Comparison of ENCODE assay signal across 8 cellular contexts in the genomic region with DNA sequence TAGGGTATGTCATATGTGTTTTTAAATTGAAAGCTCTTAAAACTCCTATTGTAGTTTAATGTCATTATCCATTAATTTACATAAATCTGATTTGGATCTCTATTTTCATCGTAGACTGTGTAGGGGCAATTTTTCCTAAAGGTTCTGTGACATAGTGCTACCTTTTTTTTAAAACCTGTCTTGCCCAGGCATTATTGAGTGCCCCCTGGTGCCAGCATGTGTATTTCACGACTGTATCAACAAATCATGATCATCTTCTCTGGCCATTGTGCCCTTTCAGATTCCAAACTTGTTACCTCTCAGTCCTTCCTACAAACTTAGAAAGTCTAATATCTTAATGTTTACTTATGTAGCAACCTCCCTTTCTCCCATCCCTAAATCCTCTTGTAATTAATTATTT.
A peak's percentile ranks its signal among the peaks of the same experiment; 100 is the strongest.
DNase-seq lines count a peak whose midpoint lies in the region; ATAC-seq and TF ChIP-seq lines count a peak whose summit lies in the region.

No MANE protein-coding gene starts in this region.

- dilution Hi-C loops in IMR-90 (cut with HindIII; ENCODE audit: low sequenced_read_pairs, unreplicated experiment) = no loop called here

- peak; percentile 30 for TF ChIP-seq CTCF in Calu3 (IDR thresholded peaks at IDR 0.05; ENCODE audit: unreplicated experiment)
- TF ChIP-seq CTCF in IMR-90 (conservative IDR thresholded peaks at IDR 0.05; ENCODE audit: low read depth, low read length) = peak; percentile 36
- peak; percentile 17 for TF ChIP-seq CTCF in lower lobe of right lung (IDR thresholded peaks at IDR 0.05)

- H4K8ac ChIP-seq in IMR-90 (ENCODE audit: low read depth in 2 of 2, low read length in 2 of 2) = no peak overlapping the region

- no peak overlapping the region for H3K9ac ChIP-seq in IMR-90 (ENCODE audit: low read depth, low read length)

- CTCF ChIA-PET in Calu3 (lab: Charles Lee) (interaction anchor here (0.7 kb wide), 1 partner anchor 480 kb away, joined by 4 read pairs; no protein-coding TSS in a partner anchor), IMR-90 (lab: Yijun Ruan, JAX) (no interaction called here)
- CTCF ChIA-PET in activated CD8-positive, alpha-beta T cell treated with anti-CD3 and anti-CD28 coated beads, Interleukin-2, amount 10 ng/mL, durations not matched to agents 7 days and 5 days (lab: Charles Lee) = interaction anchor here (0.8 to 1.4 kb wide), 4 partner anchors 12 to 513 kb away, joined by 3 to 7 read pairs (median 4); no protein-coding TSS in a partner anchor

- H4K91ac ChIP-seq in IMR-90 (ENCODE audit: insufficient read depth, low read depth, low read length) = no peak overlapping the region

- no peak overlapping the region for H3K14ac ChIP-seq in IMR-90 (replicated peaks; ENCODE audit: low read depth, low read length)

- H4K5ac ChIP-seq in IMR-90 (ENCODE audit: low read depth, low read length) = no peak overlapping the region

- peaks cover 17% of the 10 kb centered on the region for H3K36me3 ChIP-seq in IMR-90 (ENCODE audit: control insufficient read depth, insufficient read depth, low read length)
- peaks cover 75% of the 10 kb centered on the region for H3K36me3 ChIP-seq in lower lobe of right lung

- peak; percentile 37 for TF ChIP-seq RAD21 in IMR-90 (IDR thresholded peaks at IDR 0.05; ENCODE audit: low read length)

- H3K27ac Mint-ChIP-seq in Calu3 (ENCODE audit: unreplicated experiment) = no peak overlapping the region
- no peak overlapping the region for H3K27ac Mint-ChIP-seq in activated CD8-positive, alpha-beta T cell treated with anti-CD3 and anti-CD28 coated beads, Interleukin-2, amount 10 ng/mL, durations not matched to agents 7 days and 5 days

- peak; percentile 47 for DNase-seq in Calu3
- DNase-seq in IMR-90 = peak; percentile 28
- DNase-seq in activated CD8-positive, alpha-beta T cell treated with anti-CD3 and anti-CD28 coated beads, Interleukin-2, amount 10 ng/mL, durations not matched to agents 7 days and 5 days = peak; percentile 34
- DNase-seq in lower lobe of right lung = no peak
- DNase-seq in posterior vena cava (ENCODE audit: low spot score) = no peak
- no peak for DNase-seq in substantia nigra (lab: John Stamatoyannopoulos, UW)

- H2AFZ ChIP-seq in IMR-90 (replicated peaks; ENCODE audit: low read length, poor library complexity) = no peak overlapping the region

- no peaks in the 10 kb centered on the region for H3K4me1 Mint-ChIP-seq in Calu3 (ENCODE audit: low read depth, unreplicated experiment)
- H3K4me1 Mint-ChIP-seq in activated CD8-positive, alpha-beta T cell treated with anti-CD3 and anti-CD28 coated beads, Interleukin-2, amount 10 ng/mL, durations not matched to agents 7 days and 5 days (ENCODE audit: low read depth) = no peaks in the 10 kb centered on the region

- H3K9me1 ChIP-seq in IMR-90 (ENCODE audit: insufficient read depth, low read length) = 0 out of 2 replicates have a peak, but pooled peaks cover 2% of the 10 kb centered on the region

- peaks cover 18% of the 10 kb centered on the region for H3K36me3 Mint-ChIP-seq in Calu3 (ENCODE audit: insufficient read depth, unreplicated experiment)
- H3K36me3 Mint-ChIP-seq in activated CD8-positive, alpha-beta T cell treated with anti-CD3 and anti-CD28 coated beads, Interleukin-2, amount 10 ng/mL, durations not matched to agents 7 days and 5 days (ENCODE audit: low read depth) = peaks cover 26% of the 10 kb centered on the region

- no peak overlapping the region for H2AK9ac ChIP-seq in IMR-90 (replicated peaks; ENCODE audit: low read depth, low read length, poor library complexity)

- intact Hi-C loops in Calu3 (cut with micrococcal nuclease; ENCODE audit: unreplicated experiment) = no loop called here
- intact Hi-C loops in IMR-90 (cut with micrococcal nuclease) = no loop called here
- intact Hi-C loops in lower lobe of right lung (cut with DNase I) = no loop called here
- intact Hi-C loops in posterior vena cava (cut with DNase I) = no loop called here

- H2BK20ac ChIP-seq in IMR-90 (ENCODE audit: low read depth, low read length) = no peak overlapping the region

- ATAC-seq in IMR-90 (ENCODE audit: low read depth) = peak; percentile 40; the same call in 1 of the 2 replicates
- ATAC-seq in activated CD8-positive, alpha-beta T cell treated with anti-CD3 and anti-CD28 coated beads, Interleukin-2, amount 10 ng/mL, durations not matched to agents 7 days and 5 days = no peak
- ATAC-seq in lower lobe of right lung = no peak
- no peak for ATAC-seq in GM18861 (IDR thresholded peaks at IDR 0.05; ENCODE audit: unreplicated experiment)
- ATAC-seq in HG02588 (IDR thresholded peaks at IDR 0.05; ENCODE audit: unreplicated experiment) = no peak

- H3K4ac ChIP-seq in IMR-90 (ENCODE audit: low read depth, low read length) = no peak overlapping the region

- H4K20me1 ChIP-seq in IMR-90 (ENCODE audit: insufficient read depth, low read length) = no peaks in the 10 kb centered on the region

- no peaks in the 10 kb centered on the region for H3K9me3 Mint-ChIP-seq in Calu3 (ENCODE audit: low read depth, unreplicated experiment)
- no peaks in the 10 kb centered on the region for H3K9me3 Mint-ChIP-seq in activated CD8-positive, alpha-beta T cell treated with anti-CD3 and anti-CD28 coated beads, Interleukin-2, amount 10 ng/mL, durations not matched to agents 7 days and 5 days (ENCODE audit: insufficient read depth)

- H3K18ac ChIP-seq in IMR-90 (ENCODE audit: low read depth, low read length) = no peak overlapping the region

- no peak overlapping the region for H3K56ac ChIP-seq in IMR-90 (ENCODE audit: extremely low read depth, insufficient read depth, low read length)

- no peak overlapping the region for H2BK15ac ChIP-seq in IMR-90 (ENCODE audit: low read depth, low read length)

- POLR2A ChIA-PET in IMR-90 (lab: Charles Lee; ENCODE audit: unreplicated experiment) = no interaction called here
- POLR2A ChIA-PET in activated CD8-positive, alpha-beta T cell treated with anti-CD3 and anti-CD28 coated beads, Interleukin-2, amount 10 ng/mL, durations not matched to agents 7 days and 5 days (lab: Charles Lee) = no interaction called here

- H3K4me3 ChIP-seq in IMR-90 (ENCODE audit: insufficient read depth, low read depth, low read length) (no peak overlapping the region), lower lobe of right lung (no peak overlapping the region)

- no peak overlapping the region for H2BK5ac ChIP-seq in IMR-90 (ENCODE audit: low read depth, low read length, poor library complexity, severe bottlenecking)

- no peak for TF ChIP-seq POLR2A in IMR-90 (IDR thresholded peaks at IDR 0.05; ENCODE audit: low read depth, low read length)

- BruUV-seq in Calu3 (replicated peaks; lab: Mats Ljungman, UMichigan) = no TSS peak
- BruUV-seq in IMR-90 (replicated peaks; lab: Mats Ljungman, UMichigan) = no TSS peak

- H2AK5ac ChIP-seq in IMR-90 (ENCODE audit: low read depth, low read length) = no peak overlapping the region

- H3K9me3 ChIP-seq in IMR-90 (ENCODE audit: control insufficient read depth, insufficient read depth, low read length) (no peaks in the 10 kb centered on the region), lower lobe of right lung (no peaks in the 10 kb centered on the region)

- no peaks in the 10 kb centered on the region for H3K4me1 ChIP-seq in IMR-90 (ENCODE audit: control insufficient read depth, insufficient read depth, low read length)
- no peaks in the 10 kb centered on the region for H3K4me1 ChIP-seq in lower lobe of right lung

- no CpG with 5 or more reads among the region's 2 CpGs for WGBS in IMR-90 (ENCODE audit: extremely low coverage in 2 of 2, insufficient read length in 1 of 2), 2 experiments

- H3K27me3 ChIP-seq in IMR-90 (ENCODE audit: control insufficient read depth, insufficient read depth, low read length) (no peaks in the 10 kb centered on the region), lower lobe of right lung (ENCODE audit: low read depth) (no peaks in the 10 kb centered on the region)

- H3K4me3 Mint-ChIP-seq in Calu3 (ENCODE audit: low read depth, unreplicated experiment) = no peak overlapping the region
- H3K4me3 Mint-ChIP-seq in activated CD8-positive, alpha-beta T cell treated with anti-CD3 and anti-CD28 coated beads, Interleukin-2, amount 10 ng/mL, durations not matched to agents 7 days and 5 days = no peak overlapping the region

- no peak overlapping the region for H3K27ac ChIP-seq in IMR-90 (ENCODE audit: insufficient read depth, low read length)
- no peak overlapping the region for H3K27ac ChIP-seq in lower lobe of right lung
- H3K27ac ChIP-seq in substantia nigra (ENCODE audit: low read depth, low read length, poor library complexity, severe bottlenecking) = no peak overlapping the region

- H2BK120ac ChIP-seq in IMR-90 (ENCODE audit: low read depth, low read length) = no peak overlapping the region

- H3K27me3 Mint-ChIP-seq in Calu3 (ENCODE audit: unreplicated experiment) = no peaks in the 10 kb centered on the region
- H3K27me3 Mint-ChIP-seq in activated CD8-positive, alpha-beta T cell treated with anti-CD3 and anti-CD28 coated beads, Interleukin-2, amount 10 ng/mL, durations not matched to agents 7 days and 5 days (ENCODE audit: low read depth) = no peaks in the 10 kb centered on the region

- H3K79me1 ChIP-seq in IMR-90 (ENCODE audit: low read depth in 1 of 2, low read length in 2 of 2) = no peaks in the 10 kb centered on the region

- H3K23ac ChIP-seq in IMR-90 (ENCODE audit: low read depth, low read length) = no peak overlapping the region

- no peak overlapping the region for H3K4me2 ChIP-seq in IMR-90 (ENCODE audit: low read depth, low read length)

- in situ Hi-C loops in IMR-90 (cut with MboI; ENCODE audit: low sequenced_read_pairs) = no loop called here

TF ChIP-seq in IMR-90, 13 proteins besides CTCF, POLR2A, EP300 and RAD21:
- 0 out of 2 replicates have a peak, but pooled peaks have one; percentile 10 for TF ChIP-seq SMC3 (IDR thresholded peaks at IDR 0.05; ENCODE audit: low read depth, low read length)
- TF ChIP-seq MXI1 (IDR thresholded peaks at IDR 0.05; ENCODE audit: borderline replicate concordance, low read depth, low read length) = no peak
- no peak for TF ChIP-seq NFE2L2 (IDR thresholded peaks at IDR 0.05; ENCODE audit: low read depth, low read length)

Comparison
In these comparisons a context has a peak if more than half of its experiments do, and no peak if none do; other contexts are left out.
1. DNase-seq: peak in Calu3 (single experiment), IMR-90 (single experiment) and activated CD8-positive, alpha-beta T cell treated with anti-CD3 and anti-CD28 coated beads, Interleukin-2, amount 10 ng/mL, durations not matched to agents 7 days and 5 days (single experiment); none in lower lobe of right lung (single experiment), posterior vena cava (single experiment) and substantia nigra (0 of 49).
2. Peak in every context shown above with its lines, with median percentiles within 50 percentile points of each other: CTCF ChIP-seq.